1 cellular context compared by ENCODE assay signal in the genomic region with DNA sequence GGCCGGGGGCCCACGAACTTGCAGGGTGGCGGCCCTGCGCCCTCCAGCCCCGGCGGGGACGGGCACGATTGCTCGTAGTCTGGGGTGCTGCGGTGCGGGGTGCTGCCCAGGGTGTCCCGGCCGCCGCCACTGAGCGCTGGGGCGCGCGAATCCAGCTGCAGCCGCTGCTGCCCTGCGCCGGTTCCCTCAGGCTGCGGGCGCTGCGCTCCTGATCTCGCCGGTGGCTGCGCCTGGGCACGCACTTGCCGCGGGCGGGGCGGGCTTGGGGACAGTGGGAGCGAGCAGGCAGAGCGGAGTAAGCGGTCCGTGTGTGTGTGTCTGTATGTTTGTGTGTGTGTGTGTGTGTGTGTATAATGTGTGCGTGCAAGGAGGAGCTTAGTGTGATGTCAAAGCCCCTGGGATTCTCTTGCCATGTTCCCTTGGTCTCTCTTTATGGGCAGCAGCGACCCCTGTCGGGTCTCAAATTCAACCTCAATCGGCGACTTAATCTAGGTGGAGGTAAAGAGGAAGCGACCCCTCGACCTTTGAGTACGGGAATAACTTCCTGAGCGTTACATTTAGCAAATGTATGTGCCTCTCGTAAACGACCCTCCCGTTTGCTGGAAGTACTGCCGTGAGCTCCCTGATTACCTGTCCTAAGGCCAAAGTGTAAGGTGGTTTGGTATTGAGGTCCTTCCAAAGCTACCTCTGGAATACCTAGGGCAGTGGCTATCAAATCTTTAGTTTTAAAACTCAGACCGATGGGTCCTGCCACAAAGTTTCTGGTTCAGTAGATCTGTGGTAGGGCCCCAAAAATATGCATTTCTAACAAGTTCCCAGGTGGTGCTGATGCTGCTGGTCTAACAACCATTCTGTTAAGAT.
TF ChIP-seq lines count a peak whose summit lies in the region.

Gene RNF150 (minus strand): TSS at position 324 of the 861 bp plus-strand sequence.

TF ChIP-seq in HepG2, 621 proteins besides CTCF, POLR2A, EP300 and RAD21 (continued from another document):
- TF ChIP-seq LRRFIP1 (CRISPR knock-in tag; conservative IDR thresholded peaks at IDR 0.05) (no peak), ZNF749 (CRISPR knock-in tag; IDR thresholded peaks at IDR 0.05; ENCODE audit: borderline replicate concordance) (no peak), NR2F6 (IDR thresholded peaks at IDR 0.05) (0 out of 2 replicates have a peak, but pooled peaks have one; percentile 27), NR2F6 (CRISPR knock-in tag; IDR thresholded peaks at IDR 0.05) (no peak), TMF1 (CRISPR knock-in tag; IDR thresholded peaks at IDR 0.05; ENCODE audit: low read depth) (no peak)
- TF ChIP-seq, protein P1, sequence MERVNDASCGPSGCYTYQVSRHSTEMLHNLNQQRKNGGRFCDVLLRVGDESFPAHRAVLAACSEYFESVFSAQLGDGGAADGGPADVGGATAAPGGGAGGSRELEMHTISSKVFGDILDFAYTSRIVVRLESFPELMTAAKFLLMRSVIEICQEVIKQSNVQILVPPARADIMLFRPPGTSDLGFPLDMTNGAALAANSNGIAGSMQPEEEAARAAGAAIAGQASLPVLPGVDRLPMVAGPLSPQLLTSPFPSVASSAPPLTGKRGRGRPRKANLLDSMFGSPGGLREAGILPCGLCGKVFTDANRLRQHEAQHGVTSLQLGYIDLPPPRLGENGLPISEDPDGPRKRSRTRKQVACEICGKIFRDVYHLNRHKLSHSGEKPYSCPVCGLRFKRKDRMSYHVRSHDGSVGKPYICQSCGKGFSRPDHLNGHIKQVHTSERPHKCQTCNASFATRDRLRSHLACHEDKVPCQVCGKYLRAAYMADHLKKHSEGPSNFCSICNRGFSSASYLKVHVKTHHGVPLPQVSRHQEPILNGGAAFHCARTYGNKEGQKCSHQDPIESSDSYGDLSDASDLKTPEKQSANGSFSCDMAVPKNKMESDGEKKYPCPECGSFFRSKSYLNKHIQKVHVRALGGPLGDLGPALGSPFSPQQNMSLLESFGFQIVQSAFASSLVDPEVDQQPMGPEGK (CRISPR knock-in tag; IDR thresholded peaks at IDR 0.05) = 0 out of 2 replicates have a peak, but pooled peaks have one; percentile 3
